In genomic region chr15:70209499-70209898, GRCh38 we compare ENCODE assay signal across 6 cellular contexts.
"Had no signal": no experiment of that assay in that cellular context is flagged by ENCODE, and none has a peak within 500 bp of the region (broad histone marks: within the 10 kb centered on the region; RNA-seq: fewer than 3 reads in every experiment).

No MANE protein-coding gene starts in this region.

- ATAC-seq: K562 had no signal

- H3K4me3 ChIP-seq: GM23248, K562 had no signal

- H3K27ac ChIP-seq: GM23248 had no signal

- DNase-seq: GM23248, GOT3, H7, HCEC 1CT, IMR-90 had no signal

- H3K9ac ChIP-seq: GM23248 had no signal

- H2AFZ ChIP-seq: GM23248 had no signal
